ENCODE assay signal across 11 cellular contexts in genomic region chr15:101483476-101483875, GRCh38.
"Had no signal": no experiment of that assay in that cellular context is flagged by ENCODE, and none has a peak within 500 bp of the region (broad histone marks: within the 10 kb centered on the region; RNA-seq: fewer than 3 reads in every experiment).

No MANE protein-coding gene starts in this region.

- H3K4me3 ChIP-seq: neural progenitor cell, ovary, upper lobe of right lung had no signal

- H3K9me3 ChIP-seq: ovary, upper lobe of right lung had no signal

- H2AFZ ChIP-seq: neural progenitor cell had no signal

- H3K27me3 ChIP-seq: ovary had no signal

- H3K4me2 ChIP-seq: neural progenitor cell had no signal

- H3K27ac ChIP-seq: foreskin keratinocyte, neural progenitor cell, ovary, upper lobe of right lung had no signal

- H3K4me1 ChIP-seq: foreskin keratinocyte, upper lobe of right lung had no signal

- ATAC-seq: activated naive CD4-positive, alpha-beta T cell treated with anti-CD3 and anti-CD28 coated beads, Interleukin-2, amount 50 U/mL, for 72 hours; activated T-cell treated with anti-CD3 and anti-CD28 coated beads, Interleukin-2, amount 50 U/mL, for 4 hours; upper lobe of right lung had no signal

- H3K36me3 ChIP-seq: neural progenitor cell, ovary, upper lobe of right lung had no signal

- DNase-seq: activated CD4-positive, alpha-beta T cell treated with anti-CD3 and anti-CD28 coated beads, Interleukin-2, amount 50 U/mL, for 4 hours; activated CD4-positive, CD25-positive, alpha-beta regulatory T cell treated with anti-CD3 and anti-CD28 coated beads, Interleukin-2, amount 50 U/mL, for 72 hours; activated T-cell treated with anti-CD3 and anti-CD28 coated beads, Interleukin-2, amount 50 U/mL, for 4 hours; amygdala; left ventricle myocardium superior; mesendoderm; ovary; upper lobe of right lung had no signal
